ENCODE assay signal across 6 cellular contexts in genomic region chr12:63583279-63583678, GRCh38.
A peak's percentile ranks its signal among the peaks of the same experiment; 100 is the strongest.
DNase-seq lines count a peak whose midpoint lies in the region; ATAC-seq and TF ChIP-seq lines count a peak whose summit lies in the region.
"Not testable (repeated sequence)": the region's sequence is repeated elsewhere in the genome, so short reads cannot be mapped to it uniquely, and the experiment has no call there.

No MANE protein-coding gene starts in this region.

- not testable (repeated sequence) for TF ChIP-seq CTCF in WERI-Rb-1 (IDR thresholded peaks at IDR 0.05; ENCODE audit: low read depth, low read length); heart left ventricle (IDR thresholded peaks at IDR 0.05)

- TF ChIP-seq POLR2A in heart left ventricle (IDR thresholded peaks at IDR 0.05) = not testable (repeated sequence)

- not testable (repeated sequence) for H3K27me3 ChIP-seq in WERI-Rb-1 (ENCODE audit: insufficient read depth, low read depth, severe bottlenecking); heart left ventricle

- 26 to 42% (median 38%) methylated on average over 1 of the region's 1 CpG for WGBS in heart left ventricle, 4 donors

- H3K36me3 ChIP-seq in WERI-Rb-1 = not testable (repeated sequence)
- H3K36me3 ChIP-seq in heart left ventricle = peaks cover 0 to 15% (median 0%) of the 10 kb centered on the region in 9 donors

- ATAC-seq in Right ventricle myocardium inferior (peak; percentile 82), heart left ventricle (peak; percentile 84 to 90 (median 87)), left cardiac atrium (peak; percentile 44 to 65), left ventricle myocardium superior (peak; percentile 94)

- intact Hi-C loops in Right ventricle myocardium inferior (cut with DNase I); heart left ventricle (cut with DNase I); left cardiac atrium (cut with DNase I); left ventricle myocardium superior (cut with micrococcal nuclease): not testable (repeated sequence)

- H3K9me3 ChIP-seq in WERI-Rb-1 (ENCODE audit: severe bottlenecking); heart left ventricle: not testable (repeated sequence)

- H3K27ac ChIP-seq in WERI-Rb-1 = not testable (repeated sequence)
- peak overlapping the region in 1 of 12 donors; percentile 8 for H3K27ac ChIP-seq in heart left ventricle

- not testable (repeated sequence) for H3K4me1 ChIP-seq in heart left ventricle

- peak; percentile 27 for DNase-seq in NCI-H82 (lab: John Stamatoyannopoulos, UW)
- DNase-seq in WERI-Rb-1 = peak; percentile 83
- DNase-seq in Right ventricle myocardium inferior (ENCODE audit: missing footprints); left cardiac atrium: not testable (repeated sequence)
- peak in 3 of 5 donors; percentile 14 to 47 (median 27) for DNase-seq in heart left ventricle
- peak; percentile 46 for DNase-seq in left ventricle myocardium superior

- H3K4me3 ChIP-seq in WERI-Rb-1 (ENCODE audit: low read depth, low read length); heart left ventricle: not testable (repeated sequence)
